In genomic region chr3:81476652-81477051, GRCh38 we compare ENCODE assay signal across 25 cellular contexts.
A peak's percentile ranks its signal among the peaks of the same experiment; 100 is the strongest.
DNase-seq lines count a peak whose midpoint lies in the region; ATAC-seq and TF ChIP-seq lines count a peak whose summit lies in the region.
"Had no signal": no experiment of that assay in that cellular context is flagged by ENCODE, and none has a peak within 500 bp of the region (broad histone marks: within the 10 kb centered on the region; RNA-seq: fewer than 3 reads in every experiment).

No MANE protein-coding gene starts in this region.

- H3K36me3 ChIP-seq in DND-41 (ENCODE audit: insufficient read depth, low read length) (no peaks in the 10 kb centered on the region), OCI-LY3 (replicated peaks; ENCODE audit: low read depth, low read length) (no peaks in the 10 kb centered on the region), PC-3 (ENCODE audit: low read depth, low read length) (no peaks in the 10 kb centered on the region), smooth muscle cell (ENCODE audit: low read depth) (no peaks in the 10 kb centered on the region)
- no peaks in the 10 kb centered on the region for H3K36me3 ChIP-seq in naive thymus-derived CD4-positive, alpha-beta T cell (ENCODE audit: control insufficient read depth in 2 of 3, insufficient read depth in 3 of 3, low read length in 3 of 3)
- H3K36me3 ChIP-seq: HAP-1, SJSA1 had no signal

- in situ Hi-C loops in KBM-7 (cut with MboI; ENCODE audit: low pct_unique_long_range_greater_than_20kb, low sequenced_read_pairs): no loop called here

- WGBS in smooth muscle cell (ENCODE audit: low lambda C conversion rate): 63% methylated on average over 4 of the region's 4 CpGs

- ATAC-seq in DND-41 (ENCODE audit: insufficient read depth, low read depth) (0 out of 3 replicates have a peak, but pooled peaks have one; percentile 48), PC-3 (no peak)
- ATAC-seq in naive thymus-derived CD4-positive, alpha-beta T cell: no peak
- ATAC-seq: A549, T-cell had no signal

- H3K9me3 ChIP-seq in DND-41 (ENCODE audit: insufficient read depth, low read length, severe bottlenecking) (no peaks in the 10 kb centered on the region), OCI-LY3 (ENCODE audit: insufficient read depth, low read length) (no peaks in the 10 kb centered on the region), PC-3 (ENCODE audit: low read length) (no peaks in the 10 kb centered on the region), smooth muscle cell (replicated peaks; ENCODE audit: low read depth) (no peaks in the 10 kb centered on the region)
- H3K9me3 ChIP-seq in naive thymus-derived CD4-positive, alpha-beta T cell (ENCODE audit: control insufficient read depth in 2 of 3, low read length in 3 of 3): no peaks in the 10 kb centered on the region
- H3K9me3 ChIP-seq: A549, HAP-1, SJSA1 had no signal

- no peak overlapping the region for H3K4me2 ChIP-seq in DND-41 (ENCODE audit: insufficient read depth, low read length)
- peak overlapping the region; percentile 29 for H3K4me2 ChIP-seq in OCI-LY3 (ENCODE audit: low read length)
- H3K4me2 ChIP-seq in PC-3 (ENCODE audit: low read length): no peak overlapping the region
- no peak overlapping the region for H3K4me2 ChIP-seq in smooth muscle cell
- H3K4me2 ChIP-seq: A549, KMS-11 had no signal

- H3K9me3 Mint-ChIP-seq in naive thymus-derived CD4-positive, alpha-beta T cell: peaks cover 0 to 10% (median 3%) of the 10 kb centered on the region in 11 donors
- H3K9me3 Mint-ChIP-seq: HFFc6 had no signal

- H2AFZ ChIP-seq in DND-41 (ENCODE audit: low read depth, low read length) (no peak overlapping the region), OCI-LY3 (ENCODE audit: low read depth, low read length) (no peak overlapping the region), PC-3 (ENCODE audit: low read length) (no peak overlapping the region), smooth muscle cell (ENCODE audit: low read depth) (no peak overlapping the region)

- no peak for DNase-seq in DND-41
- DNase-seq in KBM-7: peak; percentile 26
- DNase-seq in globus pallidus (ENCODE audit: low spot score): peak; percentile 14
- DNase-seq in naive thymus-derived CD4-positive, alpha-beta T cell: no peak
- no peak for DNase-seq in PC-3
- DNase-seq in smooth muscle cell (lab: John Stamatoyannopoulos, UW; ENCODE audit: unreplicated experiment): no peak
- DNase-seq: AML-193; C1 segment of cervical spinal cord; CD4-positive, alpha-beta memory T cell; COR-L47; DMS79; HFFc6; NCI-H1105 treated with DMSO at 0.1 percent for 48 hours; NCI-H146; NCI-H1930; NCI-H2107; NCI-H526; NCI-H82; OCI-M1; T-cell had no signal

- H3K4me1 ChIP-seq in DND-41 (ENCODE audit: insufficient read depth, low read length) (no peaks in the 10 kb centered on the region), OCI-LY3 (ENCODE audit: low read length) (peaks cover 18% of the 10 kb centered on the region), PC-3 (ENCODE audit: insufficient read depth, low read length) (no peaks in the 10 kb centered on the region), smooth muscle cell (ENCODE audit: low read depth) (no peaks in the 10 kb centered on the region)
- no peaks in the 10 kb centered on the region for H3K4me1 ChIP-seq in naive thymus-derived CD4-positive, alpha-beta T cell (ENCODE audit: control insufficient read depth in 2 of 2, insufficient read depth in 2 of 2, low read length in 2 of 2)
- H3K4me1 ChIP-seq: A549, HAP-1, SJSA1 had no signal

- H3K4me1 Mint-ChIP-seq in naive thymus-derived CD4-positive, alpha-beta T cell: no peaks in the 10 kb centered on the region
- H3K4me1 Mint-ChIP-seq: CD4-positive, alpha-beta memory T cell; T-cell had no signal

- intact Hi-C loops in naive thymus-derived CD4-positive, alpha-beta T cell (cut with micrococcal nuclease): no loop called here
- intact Hi-C loops in PC-3 (cut with micrococcal nuclease): no loop called here

- H3K27me3 ChIP-seq in DND-41 (ENCODE audit: insufficient read depth, low read length, poor library complexity) (no peaks in the 10 kb centered on the region), OCI-LY3 (ENCODE audit: low read depth, low read length) (no peaks in the 10 kb centered on the region), PC-3 (ENCODE audit: low read length) (no peaks in the 10 kb centered on the region), smooth muscle cell (ENCODE audit: low read depth) (no peaks in the 10 kb centered on the region)
- H3K27me3 ChIP-seq in naive thymus-derived CD4-positive, alpha-beta T cell (ENCODE audit: control insufficient read depth in 2 of 2, insufficient read depth in 2 of 2, low read length in 2 of 2): no peaks in the 10 kb centered on the region
- H3K27me3 ChIP-seq: SJSA1 had no signal

- no TSS peak for BruUV-seq in PC-3 (replicated peaks; lab: Mats Ljungman, UMichigan)

- H4K20me1 ChIP-seq in DND-41 (ENCODE audit: insufficient read depth, low read length): no peaks in the 10 kb centered on the region
- H4K20me1 ChIP-seq in OCI-LY3 (ENCODE audit: insufficient read depth, low read length): no peaks in the 10 kb centered on the region
- H4K20me1 ChIP-seq in PC-3 (ENCODE audit: low read length): no peaks in the 10 kb centered on the region
- no peaks in the 10 kb centered on the region for H4K20me1 ChIP-seq in smooth muscle cell (ENCODE audit: low read depth)

- H3K9ac ChIP-seq in DND-41 (ENCODE audit: low read depth, low read length) (no peak overlapping the region), OCI-LY3 (ENCODE audit: low read length) (no peak overlapping the region), PC-3 (ENCODE audit: low read length) (no peak overlapping the region), smooth muscle cell (ENCODE audit: low read depth) (no peak overlapping the region)
- H3K9ac ChIP-seq: KMS-11 had no signal

- no peaks in the 10 kb centered on the region for H3F3A ChIP-seq in PC-3 (ENCODE audit: low read length, unreplicated experiment)
- no peaks in the 10 kb centered on the region for H3F3A ChIP-seq in smooth muscle cell (ENCODE audit: low read depth)

- POLR2A ChIA-PET in naive thymus-derived CD4-positive, alpha-beta T cell (lab: Charles Lee): no interaction called here
- POLR2A ChIA-PET in PC-3 (lab: Charles Lee; ENCODE audit: unreplicated experiment): no interaction called here

- TF ChIP-seq CTCF in DND-41 (IDR thresholded peaks at IDR 0.05; ENCODE audit: borderline replicate concordance, extremely low read depth, low read length, poor library complexity, severe bottlenecking) (no peak), OCI-LY3 (IDR thresholded peaks at IDR 0.05; ENCODE audit: low read depth, low read length) (no peak), PC-3 (conservative IDR thresholded peaks at IDR 0.05; ENCODE audit: low read depth, low read length) (no peak), smooth muscle cell (IDR thresholded peaks at IDR 0.05; ENCODE audit: borderline replicate concordance, insufficient read depth, poor library complexity, severe bottlenecking) (no peak)

- H3K4me3 ChIP-seq in DND-41 (ENCODE audit: low read depth in 1 of 2, low read length in 2 of 2) (no peak overlapping the region), OCI-LY3 (ENCODE audit: low read length) (no peak overlapping the region), PC-3 (ENCODE audit: low read length) (no peak overlapping the region), smooth muscle cell (no peak overlapping the region)
- no peak overlapping the region for H3K4me3 ChIP-seq in naive thymus-derived CD4-positive, alpha-beta T cell (ENCODE audit: low read length)
- H3K4me3 ChIP-seq: A549, HAP-1, SJSA1 had no signal

- H3K4me3 Mint-ChIP-seq in naive thymus-derived CD4-positive, alpha-beta T cell: no peak overlapping the region
- H3K4me3 Mint-ChIP-seq: CD4-positive, alpha-beta memory T cell; HFFc6; T-cell had no signal

- CTCF ChIA-PET in naive thymus-derived CD4-positive, alpha-beta T cell (lab: Charles Lee): no interaction called here
- CTCF ChIA-PET in PC-3 (lab: Charles Lee): no interaction called here

- H3K36me3 Mint-ChIP-seq in naive thymus-derived CD4-positive, alpha-beta T cell: no peaks in the 10 kb centered on the region
- H3K36me3 Mint-ChIP-seq: T-cell had no signal

- H3K9me2 ChIP-seq in PC-3 (replicated peaks; ENCODE audit: low read length): no peaks in the 10 kb centered on the region

- H3K79me2 ChIP-seq in DND-41 (ENCODE audit: insufficient read depth, low read length) (no peaks in the 10 kb centered on the region), OCI-LY3 (ENCODE audit: low read length) (no peaks in the 10 kb centered on the region), PC-3 (ENCODE audit: low read length) (no peaks in the 10 kb centered on the region), smooth muscle cell (ENCODE audit: low read depth) (no peaks in the 10 kb centered on the region)

- no peak overlapping the region for H3K27ac Mint-ChIP-seq in naive thymus-derived CD4-positive, alpha-beta T cell
- H3K27ac Mint-ChIP-seq: CD4-positive, alpha-beta memory T cell; HFFc6; T-cell had no signal

- no peak overlapping the region for H3K27ac ChIP-seq in DND-41 (ENCODE audit: low read length)
- no peak overlapping the region for H3K27ac ChIP-seq in OCI-LY3 (ENCODE audit: low read length)
- H3K27ac ChIP-seq in naive thymus-derived CD4-positive, alpha-beta T cell (ENCODE audit: low read depth, low read length): no peak overlapping the region
- H3K27ac ChIP-seq in PC-3 (ENCODE audit: low read length): no peak overlapping the region
- H3K27ac ChIP-seq in smooth muscle cell (ENCODE audit: low read depth): no peak overlapping the region
- H3K27ac ChIP-seq: A549, KMS-11, SJSA1 had no signal

- H3K27me3 Mint-ChIP-seq in naive thymus-derived CD4-positive, alpha-beta T cell: peaks cover 0 to 9% (median 5%) of the 10 kb centered on the region in 5 donors

Comparison
In these comparisons a context has a peak if more than half of its experiments do, and no peak if none do; other contexts are left out.
1. DNase-seq: peak in KBM-7 (single experiment) and globus pallidus (single experiment); none in DND-41 (single experiment), naive thymus-derived CD4-positive, alpha-beta T cell (0 of 9), PC-3 (single experiment) and smooth muscle cell (single experiment).